Comparison of ENCODE assay signal across 14 cellular contexts in the genomic region with DNA sequence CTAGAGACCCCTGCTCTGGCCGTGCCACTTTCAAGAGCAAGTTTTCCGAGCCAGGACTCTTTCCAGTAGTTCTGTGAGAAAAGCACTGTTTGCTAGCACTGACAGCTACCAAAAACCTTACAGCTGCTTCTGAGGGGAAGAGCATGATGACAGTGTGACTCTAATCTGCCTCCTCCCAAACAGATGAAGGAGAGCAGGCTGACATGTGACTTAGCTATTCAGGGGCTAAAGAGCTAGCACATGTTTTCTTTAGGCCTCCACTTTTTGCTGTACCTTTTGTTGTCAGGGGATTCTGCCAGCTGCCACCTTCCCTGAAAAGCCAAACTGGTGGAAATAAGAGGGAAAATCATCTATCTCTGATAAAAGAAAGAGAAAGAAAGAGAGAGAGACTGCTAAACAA. TPM values are rescaled to one million over a fixed set of nuclear protein-coding genes. Genes with fewer than 3 reads are reported as not detected.
DNase-seq lines count a peak whose midpoint lies in the region; TF ChIP-seq lines count a peak whose summit lies in the region.
"Had no signal": no experiment of that assay in that cellular context is flagged by ENCODE, and none has a peak within 500 bp of the region (broad histone marks: within the 10 kb centered on the region; RNA-seq: fewer than 3 reads in every experiment).

No MANE protein-coding gene starts in this region.

- no peak for TF ChIP-seq CTCF in cardiac muscle cell (IDR thresholded peaks at IDR 0.05; ENCODE audit: low read depth, low read length)

- H3K27me3 ChIP-seq in cardiac muscle cell (no peaks in the 10 kb centered on the region), SJCRH30 (no peaks in the 10 kb centered on the region), stomach smooth muscle (ENCODE audit: control insufficient read depth in 1 of 2, insufficient read depth in 2 of 2, low read length in 2 of 2) (no peaks in the 10 kb centered on the region)

- peak in 1 of 2 donors; percentile 44 for DNase-seq in cardiac muscle cell (ENCODE audit: low read depth in 1 of 2, low spot score in 1 of 2)
- no peak for DNase-seq in cardiac septum (ENCODE audit: low spot score)
- peak; percentile 21 to 44 for DNase-seq in SJCRH30
- DNase-seq in left kidney (ENCODE audit: low read depth, low spot score), result peak; percentile 28
- no peak for DNase-seq in substantia nigra (lab: John Stamatoyannopoulos, UW)
- DNase-seq in NCI-H1092 treated with DMSO at 0.1 percent for 48 hours (lab: John Stamatoyannopoulos, UW), result no peak
- no peak for DNase-seq in activated T-helper 2 cell treated with anti-CD3 and anti-CD28 coated beads, Interferon-gamma antibody, Interleukin-2, Interleukin-4, amounts not matched to agents 10 μg/mL and 5 μg/mL and 100 μg/mL, durations not matched to agents 14 hours and 24 hours and 36 hours (ENCODE audit: low spot score)
- DNase-seq: endodermal cell, KBM-7, SIG-M5, small intestine had no signal

- peaks cover 40% of the 10 kb centered on the region for H3K4me1 Mint-ChIP-seq in activated T-helper 2 cell treated with anti-CD3 and anti-CD28 coated beads, Interferon-gamma antibody, Interleukin-2, Interleukin-4, amounts not matched to agents 10 μg/mL and 5 μg/mL and 100 μg/mL, durations not matched to agents 14 hours and 24 hours and 36 hours (ENCODE audit: low read depth)

- no peak overlapping the region for H3K9ac ChIP-seq in stomach smooth muscle (ENCODE audit: low read length in 2 of 2)

- peaks cover 15% of the 10 kb centered on the region for H3K36me3 Mint-ChIP-seq in activated T-helper 2 cell treated with anti-CD3 and anti-CD28 coated beads, Interferon-gamma antibody, Interleukin-2, Interleukin-4, amounts not matched to agents 10 μg/mL and 5 μg/mL and 100 μg/mL, durations not matched to agents 14 hours and 24 hours and 36 hours (ENCODE audit: low read depth)

- intact Hi-C loops in cardiac septum (cut with DNase I), result no loop called here
- intact Hi-C loops in activated T-helper 2 cell treated with anti-CD3 and anti-CD28 coated beads, Interferon-gamma antibody, Interleukin-2, Interleukin-4, amounts not matched to agents 10 μg/mL and 5 μg/mL and 100 μg/mL, durations not matched to agents 14 hours and 24 hours and 36 hours (cut with micrococcal nuclease), result no loop called here

- H3K4me3 Mint-ChIP-seq in activated T-helper 2 cell treated with anti-CD3 and anti-CD28 coated beads, Interferon-gamma antibody, Interleukin-2, Interleukin-4, amounts not matched to agents 10 μg/mL and 5 μg/mL and 100 μg/mL, durations not matched to agents 14 hours and 24 hours and 36 hours (ENCODE audit: low read depth), result no peak overlapping the region
- H3K4me3 Mint-ChIP-seq: B cell, endodermal cell had no signal

- H3K4me3 ChIP-seq in cardiac muscle cell, result no peak overlapping the region
- H3K4me3 ChIP-seq in SJCRH30, result no peak overlapping the region
- no peak overlapping the region for H3K4me3 ChIP-seq in stomach smooth muscle (ENCODE audit: low read length in 2 of 2)

- H3K27me3 Mint-ChIP-seq in activated T-helper 2 cell treated with anti-CD3 and anti-CD28 coated beads, Interferon-gamma antibody, Interleukin-2, Interleukin-4, amounts not matched to agents 10 μg/mL and 5 μg/mL and 100 μg/mL, durations not matched to agents 14 hours and 24 hours and 36 hours (ENCODE audit: low read depth), result no peaks in the 10 kb centered on the region
- H3K27me3 Mint-ChIP-seq: B cell had no signal

- H3K4me1 ChIP-seq in cardiac muscle cell (ENCODE audit: low read depth) (peaks cover 19% of the 10 kb centered on the region), SJCRH30 (peaks cover 30% of the 10 kb centered on the region), stomach smooth muscle (ENCODE audit: control insufficient read depth, insufficient read depth, low read length) (peaks cover 11% of the 10 kb centered on the region)

- peaks cover 73% of the 10 kb centered on the region for H3K36me3 ChIP-seq in cardiac muscle cell
- no peaks in the 10 kb centered on the region for H3K36me3 ChIP-seq in SJCRH30
- H3K36me3 ChIP-seq in stomach smooth muscle (ENCODE audit: control insufficient read depth in 2 of 2, insufficient read depth in 2 of 2, low read length in 2 of 2), result peaks cover 35 to 58% of the 10 kb centered on the region in 2 donors

- H3K9me3 ChIP-seq in cardiac muscle cell (ENCODE audit: low read depth) (no peaks in the 10 kb centered on the region), SJCRH30 (replicated peaks) (no peaks in the 10 kb centered on the region), stomach smooth muscle (ENCODE audit: control insufficient read depth in 2 of 2, low read length in 2 of 2) (no peaks in the 10 kb centered on the region)

- H3K9me3 Mint-ChIP-seq in activated T-helper 2 cell treated with anti-CD3 and anti-CD28 coated beads, Interferon-gamma antibody, Interleukin-2, Interleukin-4, amounts not matched to agents 10 μg/mL and 5 μg/mL and 100 μg/mL, durations not matched to agents 14 hours and 24 hours and 36 hours, result peaks cover 13% of the 10 kb centered on the region
- H3K9me3 Mint-ChIP-seq: endodermal cell had no signal

- peak overlapping the region; percentile 46 for H3K27ac ChIP-seq in cardiac muscle cell
- H3K27ac ChIP-seq in SJCRH30, result no peak overlapping the region
- peak overlapping the region; percentile 6 for H3K27ac ChIP-seq in stomach smooth muscle (ENCODE audit: low read length)
- H3K27ac ChIP-seq in substantia nigra (ENCODE audit: low read depth, low read length, poor library complexity, severe bottlenecking), result no peak overlapping the region

- no peak overlapping the region for H3K27ac Mint-ChIP-seq in activated T-helper 2 cell treated with anti-CD3 and anti-CD28 coated beads, Interferon-gamma antibody, Interleukin-2, Interleukin-4, amounts not matched to agents 10 μg/mL and 5 μg/mL and 100 μg/mL, durations not matched to agents 14 hours and 24 hours and 36 hours
- H3K27ac Mint-ChIP-seq: B cell, endodermal cell had no signal

RNA-seq across cellular contexts. Expression of a gene that starts 17.3 kb away (rescaled TPM):
- total RNA-seq in cardiac muscle cell, result 180 and 214 TPM in 2 replicates
- polyA plus RNA-seq in cardiac muscle cell, result 68.0 and 107 TPM in 2 replicates
- 702 TPM for total RNA-seq in cardiac septum
- 0.10 TPM in 1 of 2 replicates, not detected in the other for total RNA-seq in SJCRH30 (2014; rRNA removed; shearing (Covaris generic))
- 0.74 and 0.94 TPM in 2 replicates for total RNA-seq in activated T-helper 2 cell treated with anti-CD3 and anti-CD28 coated beads, Interferon-gamma antibody, Interleukin-2, Interleukin-4, amounts not matched to agents 10 μg/mL and 5 μg/mL and 100 μg/mL, durations not matched to agents 14 hours and 24 hours and 36 hours
- total RNA-seq: G401 had no signal

RNA-seq across cellular contexts. Expression of a gene that starts 34.1 kb away (rescaled TPM):
- total RNA-seq in cardiac muscle cell (45.5 and 56.8 TPM in 2 replicates), cardiac septum (130 TPM)
- 146 and 174 TPM in 2 replicates for polyA plus RNA-seq in cardiac muscle cell
- total RNA-seq in SJCRH30 (2014; rRNA removed; shearing (Covaris generic)), result 48.9 and 62.9 TPM in 2 replicates
- total RNA-seq in activated T-helper 2 cell treated with anti-CD3 and anti-CD28 coated beads, Interferon-gamma antibody, Interleukin-2, Interleukin-4, amounts not matched to agents 10 μg/mL and 5 μg/mL and 100 μg/mL, durations not matched to agents 14 hours and 24 hours and 36 hours, result 61.2 and 64.9 TPM in 2 replicates

RNA-seq across cellular contexts. Expression of a gene that starts 45.4 kb away (rescaled TPM):
- 0.07 TPM in 1 of 2 replicates, not detected in the other for total RNA-seq in cardiac muscle cell
- polyA plus RNA-seq in cardiac muscle cell, result 0.07 and 0.14 TPM in 2 replicates
- 2.0 TPM for total RNA-seq in cardiac septum
- total RNA-seq in SJCRH30 (2014; rRNA removed; shearing (Covaris generic)), result 1.2 and 1.4 TPM in 2 replicates
- total RNA-seq in activated T-helper 2 cell treated with anti-CD3 and anti-CD28 coated beads, Interferon-gamma antibody, Interleukin-2, Interleukin-4, amounts not matched to agents 10 μg/mL and 5 μg/mL and 100 μg/mL, durations not matched to agents 14 hours and 24 hours and 36 hours, result not detected in 2 replicates
- total RNA-seq: G401 had no signal

RNA-seq across cellular contexts. Expression of a gene that starts 59.7 kb away (rescaled TPM):
- 0.53 and 0.92 TPM in 2 replicates for total RNA-seq in cardiac muscle cell
- 1.4 and 3.4 TPM in 2 replicates for polyA plus RNA-seq in cardiac muscle cell
- total RNA-seq in cardiac septum, result 0.57 TPM
- total RNA-seq in SJCRH30 (2014; rRNA removed; shearing (Covaris generic)), result 0.08 and 0.10 TPM in 2 replicates
- total RNA-seq in activated T-helper 2 cell treated with anti-CD3 and anti-CD28 coated beads, Interferon-gamma antibody, Interleukin-2, Interleukin-4, amounts not matched to agents 10 μg/mL and 5 μg/mL and 100 μg/mL, durations not matched to agents 14 hours and 24 hours and 36 hours, result not detected in 2 replicates
- total RNA-seq: G401 had no signal

Comparison
In these comparisons a context has a peak if more than half of its experiments do, and no peak if none do; other contexts are left out.
1. DNase-seq: peak in SJCRH30 (2 of 2) and left kidney (single experiment); none in cardiac septum (single experiment), substantia nigra (0 of 49), NCI-H1092 treated with DMSO at 0.1 percent for 48 hours (single experiment) and activated T-helper 2 cell treated with anti-CD3 and anti-CD28 coated beads, Interferon-gamma antibody, Interleukin-2, Interleukin-4, amounts not matched to agents 10 μg/mL and 5 μg/mL and 100 μg/mL, durations not matched to agents 14 hours and 24 hours and 36 hours (single experiment).
2. H3K27ac ChIP-seq: peak in cardiac muscle cell (single experiment) and stomach smooth muscle (single experiment); none in SJCRH30 (single experiment) and substantia nigra (single experiment).
3. RNA of a gene that starts 17.3 kb away (total RNA-seq): 702 TPM in cardiac septum (single experiment) and 180 to 214 TPM in cardiac muscle cell; 0.74 to 0.94 TPM in activated T-helper 2 cell treated with anti-CD3 and anti-CD28 coated beads, Interferon-gamma antibody, Interleukin-2, Interleukin-4, amounts not matched to agents 10 μg/mL and 5 μg/mL and 100 μg/mL, durations not matched to agents 14 hours and 24 hours and 36 hours and 0.10 TPM in SJCRH30; every median in the first group is over 10 times any median in the second.